8 cellular contexts compared by ENCODE assay signal in genomic region chr11:72831521-72832300, GRCh38. TPM values are rescaled to one million over a fixed set of nuclear protein-coding genes. Genes with fewer than 3 reads are reported as not detected.
DNase-seq lines count a peak whose midpoint lies in the region; ATAC-seq and TF ChIP-seq lines count a peak whose summit lies in the region.

No MANE protein-coding gene starts in this region.

- H3K9me3 Mint-ChIP-seq in activated T-helper 17 cell treated with anti-CD3 and anti-CD28 coated beads, Interleukin-2, amount 50 U/mL, for 72 hours: no peaks in the 10 kb centered on the region
- H3K9me3 Mint-ChIP-seq in neural progenitor cell: no peaks in the 10 kb centered on the region

- H3K27me3 ChIP-seq in neural progenitor cell (no peaks in the 10 kb centered on the region), vagina (no peaks in the 10 kb centered on the region)

- TF ChIP-seq POLR2A in vagina (IDR thresholded peaks at IDR 0.05): no peak

- H3K4me1 ChIP-seq in OCI-LY7 (ENCODE audit: insufficient read depth, low read length, poor library complexity, severe bottlenecking) (peaks cover 5% of the 10 kb centered on the region), neural progenitor cell (peaks cover 15% of the 10 kb centered on the region), vagina (peaks cover 36% of the 10 kb centered on the region)

- POLR2A ChIA-PET in OCI-LY7 (lab: Charles Lee): interaction anchor here (0.7 to 1.5 kb wide), 3 partner anchors 8 to 1068 kb away, joined by 3 to 5 read pairs (median 3); no protein-coding TSS in a partner anchor

- H2AFZ ChIP-seq in OCI-LY7 (ENCODE audit: low read length): no peak overlapping the region
- H2AFZ ChIP-seq in neural progenitor cell (replicated peaks): no peak overlapping the region

- H3K27ac ChIP-seq in OCI-LY7 (ENCODE audit: low read depth, low read length, poor library complexity, severe bottlenecking) (peak overlapping the region; percentile 16), neural progenitor cell (peak overlapping the region; percentile 37), vagina (peak overlapping the region; percentile 8)

- H3K27me3 Mint-ChIP-seq in activated T-helper 17 cell treated with anti-CD3 and anti-CD28 coated beads, Interleukin-2, amount 50 U/mL, for 72 hours: no peaks in the 10 kb centered on the region
- H3K27me3 Mint-ChIP-seq in neural progenitor cell (ENCODE audit: insufficient read depth, low read depth): no peaks in the 10 kb centered on the region

- no peak overlapping the region for H3K9ac ChIP-seq in neural progenitor cell

- H3K4me1 Mint-ChIP-seq in activated T-helper 17 cell treated with anti-CD3 and anti-CD28 coated beads, Interleukin-2, amount 50 U/mL, for 72 hours: peaks cover 28% of the 10 kb centered on the region
- H3K4me1 Mint-ChIP-seq in neural progenitor cell: peaks cover 18% of the 10 kb centered on the region

- H3K4me3 ChIP-seq in OCI-LY7 (ENCODE audit: low read depth, low read length, poor library complexity, severe bottlenecking) (no peak overlapping the region), fibroblast of the aortic adventitia (ENCODE audit: low read depth, low read length) (no peak overlapping the region), neural progenitor cell (no peak overlapping the region), vagina (no peak overlapping the region)

- no TSS peak for BruUV-seq in OCI-LY7 (replicated peaks; lab: Mats Ljungman, UMichigan)

- H3K79me2 ChIP-seq in OCI-LY7 (ENCODE audit: insufficient read depth, low read depth, low read length) (no peaks in the 10 kb centered on the region), neural progenitor cell (ENCODE audit: low read depth) (no peaks in the 10 kb centered on the region)

- H3K4me2 ChIP-seq in OCI-LY7 (ENCODE audit: low read length): no peak overlapping the region
- H3K4me2 ChIP-seq in neural progenitor cell: peak overlapping the region; percentile 14

- intact Hi-C loops in OCI-LY7 (cut with micrococcal nuclease; ENCODE audit: unreplicated experiment) (loop anchor here (1.0 to 2.0 kb wide), 2 partner anchors 347 to 411 kb away; no protein-coding TSS in a partner anchor), vagina (cut with DNase I) (loop anchor here (10.0 kb wide), 1 partner anchor 313 kb away; the partner anchor contains the start of gene FCHSD2)

- H3K27ac Mint-ChIP-seq in activated T-helper 17 cell treated with anti-CD3 and anti-CD28 coated beads, Interleukin-2, amount 50 U/mL, for 72 hours: peak overlapping the region; percentile 67
- peak overlapping the region; percentile 53 for H3K27ac Mint-ChIP-seq in neural progenitor cell

- no peaks in the 10 kb centered on the region for H3K9me2 ChIP-seq in OCI-LY7 (ENCODE audit: insufficient read depth, low read length)

- H3F3A ChIP-seq in neural progenitor cell (ENCODE audit: low read depth): no peaks in the 10 kb centered on the region

- no peak overlapping the region for H3K4me3 Mint-ChIP-seq in activated T-helper 17 cell treated with anti-CD3 and anti-CD28 coated beads, Interleukin-2, amount 50 U/mL, for 72 hours
- no peak overlapping the region for H3K4me3 Mint-ChIP-seq in neural progenitor cell

- H4K20me1 ChIP-seq in OCI-LY7 (ENCODE audit: insufficient read depth, low read length) (no peaks in the 10 kb centered on the region), neural progenitor cell (ENCODE audit: low read depth) (no peaks in the 10 kb centered on the region)

- peaks cover 52% of the 10 kb centered on the region for H3K36me3 Mint-ChIP-seq in activated T-helper 17 cell treated with anti-CD3 and anti-CD28 coated beads, Interleukin-2, amount 50 U/mL, for 72 hours (ENCODE audit: low read depth)
- peaks cover 4% of the 10 kb centered on the region for H3K36me3 Mint-ChIP-seq in neural progenitor cell

- TF ChIP-seq CTCF in OCI-LY7 (conservative IDR thresholded peaks at IDR 0.05; ENCODE audit: low read length): peak; percentile 87
- TF ChIP-seq CTCF in fibroblast of the aortic adventitia (IDR thresholded peaks at IDR 0.05; ENCODE audit: insufficient read depth, low read length): peak; percentile 99
- TF ChIP-seq CTCF in neural progenitor cell (IDR thresholded peaks at IDR 0.05): peak; percentile 98
- peak; percentile 90 to 95 (median 94) for TF ChIP-seq CTCF in vagina (IDR thresholded peaks at IDR 0.05)

- ATAC-seq in activated T-helper 17 cell treated with anti-CD3 and anti-CD28 coated beads, Interleukin-2, amount 50 U/mL, for 72 hours (replicated peaks): peak; percentile 71
- no peak for ATAC-seq in GM18870 (IDR thresholded peaks at IDR 0.05; ENCODE audit: unreplicated experiment)

- H3K9me3 ChIP-seq in OCI-LY7 (ENCODE audit: low read length) (no peaks in the 10 kb centered on the region), neural progenitor cell (ENCODE audit: low read depth) (no peaks in the 10 kb centered on the region), vagina (no peaks in the 10 kb centered on the region)

- H3K36me3 ChIP-seq in OCI-LY7 (ENCODE audit: insufficient read depth, low read length): peaks cover 90% of the 10 kb centered on the region
- H3K36me3 ChIP-seq in neural progenitor cell: no peaks in the 10 kb centered on the region
- peaks cover 0 to 11% of the 10 kb centered on the region in 2 donors for H3K36me3 ChIP-seq in vagina

- DNase-seq in DMS53 (lab: John Stamatoyannopoulos, UW) (peak; percentile 97), KG1 (lab: John Stamatoyannopoulos, UW) (peak; percentile 41), OCI-LY7 (ENCODE audit: low spot score) (peak; percentile 70), fibroblast of the aortic adventitia (ENCODE audit: low read depth) (peak; percentile 76), neural progenitor cell (ENCODE audit: low spot score) (peak; percentile 90), vagina (ENCODE audit: extremely low spot score in 2 of 2) (peak in 1 of 2 donors; percentile 81)

- CTCF ChIA-PET in OCI-LY7 (lab: Charles Lee; ENCODE audit: unreplicated experiment): interaction anchor here (1.4 kb wide), 1 partner anchor 346 kb away, joined by 22 read pairs; no protein-coding TSS in a partner anchor

RNA-seq across cellular contexts. Expression of gene ATG16L2, which starts 17.5 kb away (rescaled TPM):
- 99.1 and 103 TPM in 2 replicates for total RNA-seq in OCI-LY7 (2014; rRNA removed; shearing (Covaris generic))
- total RNA-seq in OCI-LY7 (2022): 108 and 130 TPM in 2 replicates
- 100 to 1,000 TPM in 1 of 2 donors, 10 to 100 TPM in 1; 85.3 to 127 TPM for total RNA-seq in activated T-helper 17 cell treated with anti-CD3 and anti-CD28 coated beads, Interleukin-2, amount 50 U/mL, for 72 hours
- total RNA-seq in fibroblast of the aortic adventitia (ENCODE audit: low replicate concordance): 9.1 and 12.4 TPM in 2 replicates
- 20.5 and 38.0 TPM in 2 replicates for total RNA-seq in neural progenitor cell (ENCODE audit: low replicate concordance)
- 32.2 TPM for total RNA-seq in vagina

RNA-seq across cellular contexts. Expression of gene STARD10, which starts 37.9 kb away (rescaled TPM):
- total RNA-seq in OCI-LY7 (2014; rRNA removed; shearing (Covaris generic)): 8.1 and 12.9 TPM in 2 replicates
- total RNA-seq in OCI-LY7 (2022) (10.4 and 12.1 TPM in 2 replicates), fibroblast of the aortic adventitia (ENCODE audit: low replicate concordance) (21.4 and 33.3 TPM in 2 replicates), neural progenitor cell (ENCODE audit: low replicate concordance) (13.0 and 17.7 TPM in 2 replicates), vagina (75.9 TPM)
- 10 to 100 TPM in 1 of 2 donors, 1 to 10 TPM in 1; 7.7 to 16.4 TPM for total RNA-seq in activated T-helper 17 cell treated with anti-CD3 and anti-CD28 coated beads, Interleukin-2, amount 50 U/mL, for 72 hours
